Comparison of ENCODE assay signal across 13 cellular contexts in genomic region chr3:119911748-119912147, GRCh38.
DNase-seq lines count a peak whose midpoint lies in the region; ATAC-seq, FAIRE-seq and TF ChIP-seq lines count a peak whose summit lies in the region.
"Had no signal": no experiment of that assay in that cellular context is flagged by ENCODE, and none has a peak within 500 bp of the region (broad histone marks: within the 10 kb centered on the region; RNA-seq: fewer than 3 reads in every experiment).

No MANE protein-coding gene starts in this region.

- no peak overlapping the region for H3K4me3 ChIP-seq in GM12865 (ENCODE audit: low read depth, low read length)
- H3K4me3 ChIP-seq: gastrocnemius medialis had no signal

- DNase-seq in GM12865 (ENCODE audit: low read depth) (peak; percentile 13), OCI-M1 (lab: John Stamatoyannopoulos, UW) (peak; percentile 25), NCI-H2107 (lab: John Stamatoyannopoulos, UW) (no peak), CD1c-positive myeloid dendritic cell (ENCODE audit: extremely low spot score) (no peak), RCC 7860 (ENCODE audit: low spot score) (no peak)
- no peak for DNase-seq in central memory CD8-positive, alpha-beta T cell (ENCODE audit: low spot score in 2 of 2)
- DNase-seq: gastrocnemius medialis; NCI-H2171 treated with DMSO at 0.1 percent for 48 hours; NK-92 treated with Interleukin-12 subunit alpha and Interleukin-12 subunit beta, amount 100 ng/mL, for 24 hours; stimulated activated naive CD4-positive, alpha-beta T cell treated with Interleukin-2 at 50 U/mL for 16 hours had no signal

- H3K9me3 Mint-ChIP-seq in central memory CD8-positive, alpha-beta T cell: no peaks in the 10 kb centered on the region

- TF ChIP-seq CTCF in GM12865 (IDR thresholded peaks at IDR 0.05; ENCODE audit: insufficient read depth, low read depth, low read length, missing control alignments): no peak

- H3K27me3 Mint-ChIP-seq in central memory CD8-positive, alpha-beta T cell: no peaks in the 10 kb centered on the region

- H3K36me3 Mint-ChIP-seq in central memory CD8-positive, alpha-beta T cell (ENCODE audit: insufficient read depth): peaks cover 11% of the 10 kb centered on the region

- H3K27ac Mint-ChIP-seq in central memory CD8-positive, alpha-beta T cell (ENCODE audit: low read depth): peak overlapping the region; percentile 50

- H3K4me1 Mint-ChIP-seq in central memory CD8-positive, alpha-beta T cell: peaks cover 17% of the 10 kb centered on the region

- no peak overlapping the region for H3K4me3 Mint-ChIP-seq in central memory CD8-positive, alpha-beta T cell

- no peak for FAIRE-seq in RCC 7860 (lab: Jason Lieb, UNC)
- FAIRE-seq: G401.6 had no signal

- ATAC-seq in GM18907 (IDR thresholded peaks at IDR 0.05; ENCODE audit: unreplicated experiment): peak; percentile 73
- no peak for ATAC-seq in central memory CD8-positive, alpha-beta T cell (replicated peaks; ENCODE audit: extremely low read depth, poor library complexity, severe bottlenecking)
- ATAC-seq: gastrocnemius medialis, sciatic nerve had no signal

Comparison
In these comparisons a context has a peak if more than half of its experiments do, and no peak if none do; other contexts are left out.
1. DNase-seq: peak in GM12865 (single experiment) and OCI-M1 (single experiment); none in central memory CD8-positive, alpha-beta T cell (0 of 2), NCI-H2107 (single experiment), CD1c-positive myeloid dendritic cell (single experiment) and RCC 7860 (single experiment).